ENCODE assay signal across 37 cellular contexts in genomic region chr13:72689181-72689696, GRCh38. TPM values are rescaled to one million over a fixed set of nuclear protein-coding genes. Genes with fewer than 3 reads are reported as not detected.
DNase-seq lines count a peak whose midpoint lies in the region; ATAC-seq, FAIRE-seq and TF ChIP-seq lines count a peak whose summit lies in the region.
"Had no signal": no experiment of that assay in that cellular context is flagged by ENCODE, and none has a peak within 500 bp of the region (broad histone marks: within the 10 kb centered on the region; RNA-seq: fewer than 3 reads in every experiment).

No MANE protein-coding gene starts in this region.

- H4K20me1 ChIP-seq in SK-N-SH (ENCODE audit: insufficient read depth) (no peaks in the 10 kb centered on the region), astrocyte (ENCODE audit: insufficient read depth, low read length) (no peaks in the 10 kb centered on the region)
- H4K20me1 ChIP-seq: BLaER1; BLaER1 treated with 17β-estradiol and CSF1 and Interleukin-3, amounts not matched to agents 10 nM and 100 nM had no signal

- no peak overlapping the region for H3K27ac Mint-ChIP-seq in astrocyte (ENCODE audit: unreplicated experiment)
- H3K27ac Mint-ChIP-seq in stimulated activated naive CD8-positive, alpha-beta T cell treated with anti-CD3 and anti-CD28 coated beads, Interleukin-15, amount 100 ng/mL, for 72 hours = no peak overlapping the region
- H3K27ac Mint-ChIP-seq: B cell; CD14-positive monocyte; CD4-positive, alpha-beta T cell; CD4-positive, CD25-positive, alpha-beta regulatory T cell; CD8-positive, alpha-beta memory T cell; CD8-positive, alpha-beta T cell had no signal

- H2AFZ ChIP-seq in SK-N-SH (ENCODE audit: low read depth) (no peak overlapping the region), astrocyte (ENCODE audit: low read depth, low read length) (no peak overlapping the region)

- no peaks in the 10 kb centered on the region for H3K36me3 Mint-ChIP-seq in astrocyte (ENCODE audit: low read depth, unreplicated experiment)
- H3K36me3 Mint-ChIP-seq: CD14-positive monocyte; CD4-positive, alpha-beta memory T cell; CD4-positive, CD25-positive, alpha-beta regulatory T cell; CD8-positive, alpha-beta memory T cell; CD8-positive, alpha-beta T cell had no signal

- no peak for FAIRE-seq in astrocyte (lab: Jason Lieb, UNC)
- FAIRE-seq: A204.1, A549, D721Med had no signal

- H3K9ac ChIP-seq in SK-N-SH (no peak overlapping the region), astrocyte (ENCODE audit: low read length) (no peak overlapping the region)
- H3K9ac ChIP-seq: BLaER1; BLaER1 treated with 17β-estradiol and CSF1 and Interleukin-3, amounts not matched to agents 10 nM and 100 nM had no signal

- ATAC-seq in SK-N-SH treated with all-trans-retinoic acid at 6 μM for 48 hours = 0 out of 3 replicates have a peak, but pooled peaks have one; percentile 22
- ATAC-seq in GM18502 (IDR thresholded peaks at IDR 0.05; ENCODE audit: poor library complexity, unreplicated experiment) = no peak
- ATAC-seq in stimulated activated naive CD8-positive, alpha-beta T cell treated with anti-CD3 and anti-CD28 coated beads, Interleukin-15, amount 100 ng/mL, for 72 hours = no peak
- ATAC-seq: A549; CD8-positive, alpha-beta T cell had no signal

- TF ChIP-seq CTCF in SK-N-SH (IDR thresholded peaks at IDR 0.05) (no peak), astrocyte (IDR thresholded peaks at IDR 0.05; ENCODE audit: insufficient read depth, low read depth, low read length) (no peak)

- H3K27ac ChIP-seq in SK-N-SH (ENCODE audit: low read depth in 2 of 2, low read length in 1 of 2) = no peak overlapping the region
- H3K27ac ChIP-seq in astrocyte (ENCODE audit: low read depth, low read length) = no peak overlapping the region
- H3K27ac ChIP-seq: 22Rv1; A549; BLaER1; BLaER1 treated with 17β-estradiol and CSF1 and Interleukin-3, amounts not matched to agents 10 nM and 100 nM; C4-2B had no signal

- H3K79me2 ChIP-seq in SK-N-SH (ENCODE audit: insufficient read depth) (no peaks in the 10 kb centered on the region), astrocyte (ENCODE audit: insufficient read depth, low read length) (no peaks in the 10 kb centered on the region)

- DNase-seq in SK-N-SH = no peak
- DNase-seq in astrocyte (ENCODE audit: low read depth) = peak; percentile 64
- peak; percentile 25 for DNase-seq in astrocyte of the hippocampus (ENCODE audit: low read depth, low spot score)
- DNase-seq in activated gamma-delta T cell treated with Interleukin-2 at 50 U/mL for 16 hours = no peak
- no peak for DNase-seq in stimulated activated naive CD8-positive, alpha-beta T cell treated with anti-CD3 and anti-CD28 coated beads, Interleukin-15, amount 100 ng/mL, for 72 hours
- DNase-seq: 8988T; ACHN; AML-193; BE2C; C1 segment of cervical spinal cord; Caco-2; Calu3; CD4-positive, alpha-beta memory T cell; CD4-positive, alpha-beta T cell; CD4-positive, CD25-positive, alpha-beta regulatory T cell; CD8-positive, alpha-beta memory T cell; CD8-positive, alpha-beta T cell; COR-L47; DMS 273 treated with DMSO at 0.1 percent for 48 hours; DMS153; DMS53; DMS79; DMS79 treated with DMSO at 0.1 percent for 48 hours; DND-41; EL had no signal

- H3K9me3 Mint-ChIP-seq in astrocyte (ENCODE audit: unreplicated experiment) = peaks cover 11% of the 10 kb centered on the region
- peaks cover 0 to 15% of the 10 kb centered on the region in 2 donors for H3K9me3 Mint-ChIP-seq in stimulated activated naive CD8-positive, alpha-beta T cell treated with anti-CD3 and anti-CD28 coated beads, Interleukin-15, amount 100 ng/mL, for 72 hours

- H3K9me3 ChIP-seq in SK-N-SH (no peaks in the 10 kb centered on the region), astrocyte (ENCODE audit: insufficient read depth, low read depth, low read length) (peaks cover 2% of the 10 kb centered on the region)
- H3K9me3 ChIP-seq: A549, BE2C had no signal

- CTCF ChIA-PET in SK-N-SH (lab: Yijun Ruan, JAX) = no interaction called here

- no peak overlapping the region for H3K4me3 Mint-ChIP-seq in astrocyte (ENCODE audit: unreplicated experiment)
- no peak overlapping the region for H3K4me3 Mint-ChIP-seq in stimulated activated naive CD8-positive, alpha-beta T cell treated with anti-CD3 and anti-CD28 coated beads, Interleukin-15, amount 100 ng/mL, for 72 hours
- H3K4me3 Mint-ChIP-seq: B cell; CD14-positive monocyte; CD4-positive, alpha-beta memory T cell; CD4-positive, alpha-beta T cell; CD4-positive, CD25-positive, alpha-beta regulatory T cell; CD8-positive, alpha-beta memory T cell; CD8-positive, alpha-beta T cell had no signal

- TF ChIP-seq RAD21 in SK-N-SH (IDR thresholded peaks at IDR 0.05; ENCODE audit: low read length) = no peak
- no peak for TF ChIP-seq RAD21 in Ishikawa (IDR thresholded peaks at IDR 0.05; ENCODE audit: low read depth)

- no peaks in the 10 kb centered on the region for H3F3A ChIP-seq in SK-N-SH (replicated peaks; ENCODE audit: insufficient read depth)

- H3K36me3 ChIP-seq in SK-N-SH (replicated peaks in 1 of 2; ENCODE audit: control insufficient read depth in 1 of 2, insufficient read depth in 2 of 2, low read length in 1 of 2) = no peaks in the 10 kb centered on the region
- H3K36me3 ChIP-seq in astrocyte (ENCODE audit: insufficient read depth, low read length) = no peaks in the 10 kb centered on the region
- H3K36me3 ChIP-seq: BE2C; BLaER1; BLaER1 treated with 17β-estradiol and CSF1 and Interleukin-3, amounts not matched to agents 10 nM and 100 nM had no signal

- H3K4me2 ChIP-seq in SK-N-SH = no peak overlapping the region
- H3K4me2 ChIP-seq in astrocyte (ENCODE audit: low read length) = no peak overlapping the region
- H3K4me2 ChIP-seq: A549; BLaER1; BLaER1 treated with 17β-estradiol and CSF1 and Interleukin-3, amounts not matched to agents 10 nM and 100 nM had no signal

- H3K4me1 ChIP-seq in SK-N-SH (ENCODE audit: control insufficient read depth in 1 of 2, insufficient read depth in 2 of 2, low read depth in 1 of 2, low read length in 1 of 2) (no peaks in the 10 kb centered on the region), astrocyte (ENCODE audit: insufficient read depth, low read length) (no peaks in the 10 kb centered on the region)
- H3K4me1 ChIP-seq: A549; BE2C; BLaER1; BLaER1 treated with 17β-estradiol and CSF1 and Interleukin-3, amounts not matched to agents 10 nM and 100 nM had no signal

- H3K4me1 Mint-ChIP-seq in astrocyte (ENCODE audit: low read depth, unreplicated experiment) = no peaks in the 10 kb centered on the region
- no peaks in the 10 kb centered on the region for H3K4me1 Mint-ChIP-seq in stimulated activated naive CD8-positive, alpha-beta T cell treated with anti-CD3 and anti-CD28 coated beads, Interleukin-15, amount 100 ng/mL, for 72 hours
- H3K4me1 Mint-ChIP-seq: B cell; CD14-positive monocyte; CD4-positive, alpha-beta memory T cell; CD4-positive, CD25-positive, alpha-beta regulatory T cell; CD8-positive, alpha-beta memory T cell had no signal

- POLR2A ChIA-PET in SK-N-SH (lab: Yijun Ruan, JAX) = no interaction called here

- no peaks in the 10 kb centered on the region for H3K9me2 ChIP-seq in SK-N-SH

- H3K27me3 ChIP-seq in SK-N-SH (ENCODE audit: insufficient read depth) = no peaks in the 10 kb centered on the region
- H3K27me3 ChIP-seq in astrocyte (ENCODE audit: insufficient read depth, low read length) = no peaks in the 10 kb centered on the region
- H3K27me3 ChIP-seq: BE2C; BLaER1; BLaER1 treated with 17β-estradiol and CSF1 and Interleukin-3, amounts not matched to agents 10 nM and 100 nM had no signal

- TF ChIP-seq EP300 in SK-N-SH (IDR thresholded peaks at IDR 0.05; ENCODE audit: borderline replicate concordance in 1 of 2, low read depth in 1 of 2, low read length in 1 of 2) (no peak), Ishikawa (IDR thresholded peaks at IDR 0.05; ENCODE audit: borderline replicate concordance) (no peak)

- H3K4me3 ChIP-seq in SK-N-SH (ENCODE audit: low read depth in 2 of 2, low read length in 1 of 2) (no peak overlapping the region), astrocyte (ENCODE audit: insufficient read depth, low read depth, low read length) (no peak overlapping the region)
- H3K4me3 ChIP-seq: A549; BLaER1; BLaER1 treated with 17β-estradiol and CSF1 and Interleukin-3, amounts not matched to agents 10 nM and 100 nM had no signal

- H3K27me3 Mint-ChIP-seq in astrocyte (ENCODE audit: low read depth, unreplicated experiment) = no peaks in the 10 kb centered on the region
- H3K27me3 Mint-ChIP-seq in stimulated activated naive CD8-positive, alpha-beta T cell treated with anti-CD3 and anti-CD28 coated beads, Interleukin-15, amount 100 ng/mL, for 72 hours = peaks cover 21% of the 10 kb centered on the region

TF ChIP-seq in SK-N-SH treated with all-trans-retinoic acid at 6 μM for 48 hours, 23 proteins besides CTCF, POLR2A, EP300 and RAD21 (continues in another document):
- TF ChIP-seq BACH2 (CRISPR knock-in tag; IDR thresholded peaks at IDR 0.05; ENCODE audit: borderline replicate concordance) (no peak), RARB (CRISPR knock-in tag; IDR thresholded peaks at IDR 0.05) (no peak), CSDC2 (CRISPR knock-in tag; IDR thresholded peaks at IDR 0.05) (no peak)

TF ChIP-seq in SK-N-SH, 30 proteins besides CTCF, POLR2A, EP300 and RAD21 (continues in another document):
- TF ChIP-seq SIN3A (IDR thresholded peaks at IDR 0.05; ENCODE audit: borderline replicate concordance, low read depth, low read length) (no peak), JUND (IDR thresholded peaks at IDR 0.05) (no peak)

TF ChIP-seq in Ishikawa, 13 proteins besides CTCF, POLR2A, EP300 and RAD21:
- TF ChIP-seq NFIC (IDR thresholded peaks at IDR 0.05) (peak; percentile 54), CEBPB (IDR thresholded peaks at IDR 0.05) (no peak)

RNA-seq across cellular contexts. Expression of gene MZT1, which starts 38.2 kb away (rescaled TPM):
- 8.2 and 9.7 TPM in 2 replicates for polyA plus RNA-seq in SK-N-SH (2012; rRNA removed)
- 15.8 and 23.3 TPM in 2 replicates for polyA plus RNA-seq in SK-N-SH (2012; cell fraction: cytosol; rRNA removed)
- polyA plus RNA-seq in SK-N-SH (2012; cell fraction: nucleus; rRNA removed) = 0.87 and 1.9 TPM in 2 replicates
- 12.0 and 13.5 TPM in 2 replicates for total RNA-seq in astrocyte

RNA-seq across cellular contexts. Expression of gene BORA, which starts 38.5 kb away (rescaled TPM):
- 1.4 and 2.0 TPM in 2 replicates for polyA plus RNA-seq in SK-N-SH (2012; rRNA removed)
- 2.6 and 2.9 TPM in 2 replicates for polyA plus RNA-seq in SK-N-SH (2012; cell fraction: cytosol; rRNA removed)
- polyA plus RNA-seq in SK-N-SH (2012; cell fraction: nucleus; rRNA removed) = 1.3 and 2.3 TPM in 2 replicates
- 3.3 and 4.8 TPM in 2 replicates for total RNA-seq in astrocyte

Comparison
In these comparisons a context has a peak if more than half of its experiments do, and no peak if none do; other contexts are left out.
1. DNase-seq: peak in astrocyte (single experiment) and astrocyte of the hippocampus (single experiment); none in SK-N-SH (single experiment), activated gamma-delta T cell treated with Interleukin-2 at 50 U/mL for 16 hours (single experiment) and stimulated activated naive CD8-positive, alpha-beta T cell treated with anti-CD3 and anti-CD28 coated beads, Interleukin-15, amount 100 ng/mL, for 72 hours (0 of 2).